In genomic region chr2:86510436-86510933, GRCh38 we compare ENCODE assay signal across 21 cellular contexts.
"Had no signal": no experiment of that assay in that cellular context is flagged by ENCODE, and none has a peak within 500 bp of the region (broad histone marks: within the 10 kb centered on the region; RNA-seq: fewer than 3 reads in every experiment).

No MANE protein-coding gene starts in this region.

- H3K27ac Mint-ChIP-seq: activated naive CD8-positive, alpha-beta T cell; activated T-helper 2 cell treated with anti-CD3 and anti-CD28 coated beads, Interferon-gamma antibody, Interleukin-2, Interleukin-4, amounts not matched to agents 10 μg/mL and 5 μg/mL and 100 μg/mL, durations not matched to agents 14 hours and 24 hours and 36 hours; dendritic cell treated with granulocyte-macrophage colony-stimulating factor and Interleukin-4, amounts not matched to agents 40 ng/mL and 50 ng/mL, for 4 days; nephron progenitor cell; stimulated activated naive CD8-positive, alpha-beta T cell treated with anti-CD3 and anti-CD28 coated beads, Interleukin-15, Interleukin-2, amounts not matched to agents 100 ng/mL and 50 ng/mL, for 24 hours; T-helper 2 cell treated with Interferon-gamma antibody and Interleukin-4, amounts not matched to agents 5 μg/mL and 100 μg/mL, for 36 hours had no signal

- H3K4me1 Mint-ChIP-seq: nephron progenitor cell had no signal

- H3K27me3 ChIP-seq: adrenal gland, ascending aorta, brain microvascular endothelial cell, right lobe of liver, tibial nerve had no signal

- H3K4me1 ChIP-seq: adrenal gland, right lobe of liver, tibial nerve had no signal

- H3K9me3 Mint-ChIP-seq: activated T-cell treated with anti-CD3 and anti-CD28 coated beads, Interleukin-2, amount 50 U/mL, for 4 hours; activated T-helper 2 cell treated with anti-CD3 and anti-CD28 coated beads, Interferon-gamma antibody, Interleukin-2, Interleukin-4, amounts not matched to agents 10 μg/mL and 5 μg/mL and 100 μg/mL, durations not matched to agents 14 hours and 24 hours and 36 hours; dendritic cell treated with granulocyte-macrophage colony-stimulating factor and Interleukin-4, amounts not matched to agents 40 ng/mL and 50 ng/mL, for 4 days; nephron progenitor cell; stimulated activated naive CD8-positive, alpha-beta T cell treated with anti-CD3 and anti-CD28 coated beads, Interleukin-15, Interleukin-2, amounts not matched to agents 100 ng/mL and 50 ng/mL, for 24 hours; T-helper 2 cell treated with Interferon-gamma antibody and Interleukin-4, amounts not matched to agents 5 μg/mL and 100 μg/mL, for 36 hours had no signal

- H3K27me3 Mint-ChIP-seq: activated naive CD8-positive, alpha-beta T cell; dendritic cell treated with granulocyte-macrophage colony-stimulating factor and Interleukin-4, amounts not matched to agents 40 ng/mL and 50 ng/mL, for 4 days; stimulated activated naive CD8-positive, alpha-beta T cell treated with anti-CD3 and anti-CD28 coated beads, Interleukin-15, Interleukin-2, amounts not matched to agents 100 ng/mL and 50 ng/mL, for 24 hours had no signal

- H3K9me3 ChIP-seq: adrenal gland, ascending aorta, right lobe of liver, tibial nerve had no signal

- H3K4me3 Mint-ChIP-seq: activated naive CD8-positive, alpha-beta T cell; activated T-cell treated with anti-CD3 and anti-CD28 coated beads, Interleukin-2, amount 50 U/mL, for 4 hours; dendritic cell treated with granulocyte-macrophage colony-stimulating factor and Interleukin-4, amounts not matched to agents 40 ng/mL and 50 ng/mL, for 4 days; nephron progenitor cell; stimulated activated naive CD8-positive, alpha-beta T cell treated with anti-CD3 and anti-CD28 coated beads, Interleukin-15, Interleukin-2, amounts not matched to agents 100 ng/mL and 50 ng/mL, for 24 hours; T-helper 2 cell treated with Interferon-gamma antibody and Interleukin-4, amounts not matched to agents 5 μg/mL and 100 μg/mL, for 36 hours had no signal

- H3K4me3 ChIP-seq: adrenal gland, ascending aorta, right lobe of liver, skin epidermis, tibial nerve had no signal

- ATAC-seq: activated T-cell treated with anti-CD3 and anti-CD28 coated beads, Interleukin-2, amount 50 U/mL, for 4 hours; left lobe of liver; right lobe of liver; SK-N-SH treated with all-trans-retinoic acid at 6 μM for 48 hours had no signal

- DNase-seq: activated CD4-positive, CD25-positive, alpha-beta regulatory T cell treated with anti-CD3 and anti-CD28 coated beads, Interleukin-2, amount 50 U/mL, for 72 hours; activated naive CD4-positive, alpha-beta T cell; activated T-cell treated with anti-CD3 and anti-CD28 coated beads, Interleukin-2, amount 50 U/mL, for 4 hours; adrenal gland; brain microvascular endothelial cell; effector CD8-positive, alpha-beta T cell; mammary epithelial cell; nephron progenitor cell; right lobe of liver; stimulated activated CD4-positive, alpha-beta T cell treated with anti-CD3 and anti-CD28 coated beads, Interleukin-1b, Interleukin-23, amount 100 ng/mL, for 48 hours had no signal

- H3K27ac ChIP-seq: adrenal gland, ascending aorta, brain microvascular endothelial cell, right lobe of liver, skin epidermis, tibial nerve, VCaP had no signal
